In genomic region chr2:47868611-47869352, GRCh38 we compare ENCODE assay signal across 18 cellular contexts. TPM values are rescaled to one million over a fixed set of nuclear protein-coding genes. Genes with fewer than 3 reads are reported as not detected.
A peak's percentile ranks its signal among the peaks of the same experiment; 100 is the strongest.
DNase-seq lines count a peak whose midpoint lies in the region; ATAC-seq and TF ChIP-seq lines count a peak whose summit lies in the region.
"Had no signal": no experiment of that assay in that cellular context is flagged by ENCODE, and none has a peak within 500 bp of the region (broad histone marks: within the 10 kb centered on the region; RNA-seq: fewer than 3 reads in every experiment).

No MANE protein-coding gene starts in this region.

- peak overlapping the region; percentile 13 for H3K27ac Mint-ChIP-seq in activated B cell treated with CpG ODN at 0.5 μM for 24 hours
- H3K27ac Mint-ChIP-seq in memory B cell, result peak overlapping the region; percentile 90

- H3K9me3 Mint-ChIP-seq in activated B cell treated with CpG ODN at 0.5 μM for 24 hours (no peaks in the 10 kb centered on the region), memory B cell (no peaks in the 10 kb centered on the region)
- H3K9me3 Mint-ChIP-seq: effector memory CD8-positive, alpha-beta T cell; neural crest cell had no signal

- no peaks in the 10 kb centered on the region for H3K36me3 ChIP-seq in breast epithelium
- H3K36me3 ChIP-seq in mammary epithelial cell (ENCODE audit: insufficient read depth, low read length), result peaks cover 3% of the 10 kb centered on the region
- peaks cover 17% of the 10 kb centered on the region for H3K36me3 ChIP-seq in SJCRH30

- no TSS peak for BruUV-seq in mammary epithelial cell (replicated peaks; lab: Mats Ljungman, UMichigan)

- H3K4me3 Mint-ChIP-seq in activated B cell treated with CpG ODN at 0.5 μM for 24 hours (no peak overlapping the region), memory B cell (no peak overlapping the region)
- H3K4me3 Mint-ChIP-seq: neural crest cell had no signal

- dilution Hi-C loops in mammary epithelial cell (cut with HindIII; ENCODE audit: low sequenced_read_pairs), result no loop called here

- H3K4me1 ChIP-seq in breast epithelium (peaks cover 3 to 5% of the 10 kb centered on the region in 2 donors), mammary epithelial cell (ENCODE audit: insufficient read depth, low read length) (peaks cover 11% of the 10 kb centered on the region), SJCRH30 (peaks cover 6% of the 10 kb centered on the region; the same call in 1 of the 2 replicates)

- H4K20me1 ChIP-seq in mammary epithelial cell (ENCODE audit: insufficient read depth, low read length), result no peaks in the 10 kb centered on the region

- H3K4me1 Mint-ChIP-seq in activated B cell treated with CpG ODN at 0.5 μM for 24 hours (peaks cover 83% of the 10 kb centered on the region), memory B cell (peaks cover 50% of the 10 kb centered on the region)

- ATAC-seq in activated B cell treated with CpG ODN at 0.5 μM for 24 hours (ENCODE audit: low read depth) (no peak), memory B cell (ENCODE audit: low read depth) (no peak)
- ATAC-seq: effector memory CD8-positive, alpha-beta T cell; stimulated activated naive CD8-positive, alpha-beta T cell treated with anti-CD3 and anti-CD28 coated beads, Interleukin-15, Interleukin-2, amounts not matched to agents 100 U/mL and 50 U/mL, for 24 hours; upper lobe of right lung had no signal

- H3K36me3 Mint-ChIP-seq in activated B cell treated with CpG ODN at 0.5 μM for 24 hours (ENCODE audit: low read depth) (peaks cover 51% of the 10 kb centered on the region), memory B cell (peaks cover 18% of the 10 kb centered on the region)

- no peak overlapping the region for H3K4me2 ChIP-seq in mammary epithelial cell (ENCODE audit: insufficient read depth, low read depth, low read length)

- H3K4me3 ChIP-seq in breast epithelium (no peak overlapping the region), mammary epithelial cell (replicated peaks in 1 of 3; ENCODE audit: insufficient read depth in 1 of 3, low read depth in 2 of 3, low read length in 3 of 3) (no peak overlapping the region), SJCRH30 (no peak overlapping the region)
- H3K4me3 ChIP-seq: heart right ventricle, MG63, upper lobe of right lung had no signal

- POLR2A ChIA-PET in activated B cell treated with CpG ODN at 0.5 μM for 24 hours (lab: Charles Lee), result interaction anchor here (0.6 kb wide), 1 partner anchor 38 kb away, joined by 3 read pairs; no protein-coding TSS in a partner anchor

- WGBS in mammary epithelial cell (ENCODE audit: low coverage, missing lambda C conversion rate), result 97% methylated on average over 7 of the region's 7 CpGs

- TF ChIP-seq CTCF in breast epithelium (IDR thresholded peaks at IDR 0.05), result no peak
- TF ChIP-seq CTCF in mammary epithelial cell (conservative IDR thresholded peaks at IDR 0.05 in 1 of 2, IDR thresholded peaks at IDR 0.05 in 1 of 2; ENCODE audit: extremely low read depth in 1 of 2, insufficient read depth in 1 of 2, low read depth in 1 of 2, low read length in 2 of 2), result no peak
- no peak for TF ChIP-seq CTCF in activated B cell treated with CpG ODN at 0.5 μM for 24 hours (IDR thresholded peaks at IDR 0.05)

- CTCF ChIA-PET in mammary epithelial cell (lab: Charles Lee; ENCODE audit: low non-redundant PET), result no interaction called here
- CTCF ChIA-PET in activated B cell treated with CpG ODN at 0.5 μM for 24 hours (lab: Charles Lee), result interaction anchor here (1.5 kb wide), 1 partner anchor 238 kb away, joined by 3 read pairs; no protein-coding TSS in a partner anchor

- intact Hi-C loops in breast epithelium (cut with DNase I; ENCODE audit: low total_unique reads) (no loop called here), mammary epithelial cell (cut with micrococcal nuclease) (loop anchor here (5.0 kb wide), 1 partner anchor 34 kb away; no protein-coding TSS in a partner anchor), activated B cell treated with CpG ODN at 0.5 μM for 24 hours (cut with micrococcal nuclease) (no loop called here)

- no peak overlapping the region for H2AFZ ChIP-seq in mammary epithelial cell (ENCODE audit: low read depth, low read length)

- DNase-seq in breast epithelium (ENCODE audit: low spot score in 2 of 2) (no peak), mammary epithelial cell (no peak), activated B cell treated with CpG ODN at 0.5 μM for 24 hours (no peak), memory B cell (ENCODE audit: low spot score in 2 of 2) (no peak), substantia nigra (lab: John Stamatoyannopoulos, UW) (peak in 1 of 49 donors; percentile 13), SJCRH30 (no peak), NCI-H774 (lab: John Stamatoyannopoulos, UW) (no peak)
- DNase-seq in activated effector memory CD4-positive, alpha-beta T cell treated with anti-CD3 and anti-CD28 coated beads, Interleukin-2, amount 50 U/mL, for 16 hours, result no peak
- DNase-seq: ACHN; effector memory CD8-positive, alpha-beta T cell; GOT3; heart right ventricle; MG63; NCI-H1694 treated with DMSO at 0.1 percent for 48 hours; NCI-H226; stimulated activated naive CD8-positive, alpha-beta T cell treated with anti-CD3 and anti-CD28 coated beads, Interleukin-15, Interleukin-2, amounts not matched to agents 100 U/mL and 50 U/mL, for 24 hours; upper lobe of right lung had no signal

- H3K9ac ChIP-seq in mammary epithelial cell (ENCODE audit: insufficient read depth, low read length), result no peak overlapping the region

- no peaks in the 10 kb centered on the region for H3K27me3 Mint-ChIP-seq in activated B cell treated with CpG ODN at 0.5 μM for 24 hours
- no peaks in the 10 kb centered on the region for H3K27me3 Mint-ChIP-seq in memory B cell
- H3K27me3 Mint-ChIP-seq: effector memory CD8-positive, alpha-beta T cell had no signal

- H3K27ac ChIP-seq in breast epithelium (peak overlapping the region; percentile 23 to 26), mammary epithelial cell (ENCODE audit: insufficient read depth, low read depth, low read length) (no peak overlapping the region), substantia nigra (ENCODE audit: low read depth, low read length, poor library complexity, severe bottlenecking) (peak overlapping the region; percentile 59), SJCRH30 (no peak overlapping the region)
- H3K27ac ChIP-seq: upper lobe of right lung had no signal

- in situ Hi-C loops in mammary epithelial cell (cut with MboI; ENCODE audit: low sequenced_read_pairs in 2 of 2), result loop anchor here in 1 of 2 donors (25.0 kb wide), 1 partner anchor 594 kb away; no protein-coding TSS in a partner anchor

- peaks cover 99% of the 10 kb centered on the region for H3K79me2 ChIP-seq in mammary epithelial cell (ENCODE audit: insufficient read depth, low read length)

- H3K27me3 ChIP-seq in breast epithelium (no peaks in the 10 kb centered on the region), mammary epithelial cell (ENCODE audit: insufficient read depth, low read length) (no peaks in the 10 kb centered on the region), SJCRH30 (no peaks in the 10 kb centered on the region)
- H3K27me3 ChIP-seq: heart right ventricle, MG63, upper lobe of right lung had no signal

- H3K9me3 ChIP-seq in breast epithelium (no peaks in the 10 kb centered on the region), mammary epithelial cell (replicated peaks; ENCODE audit: insufficient read depth, low read length) (no peaks in the 10 kb centered on the region), SJCRH30 (replicated peaks) (no peaks in the 10 kb centered on the region)
- H3K9me3 ChIP-seq: heart right ventricle, MG63, upper lobe of right lung had no signal

- TF ChIP-seq POLR2A in breast epithelium (IDR thresholded peaks at IDR 0.05), result no peak

RNA-seq across cellular contexts. Expression of gene FBXO11, which starts 37.5 kb away (rescaled TPM):
- 10 to 100 TPM; 59.3 to 71.7 (median 63.8) TPM for total RNA-seq in breast epithelium
- total RNA-seq in mammary epithelial cell, result 10 to 100 TPM; 35.0 to 65.5 TPM
- 17.6 TPM for polyA plus RNA-seq in mammary epithelial cell
- 152 TPM for polyA minus RNA-seq in mammary epithelial cell
- total RNA-seq in activated B cell treated with CpG ODN at 0.5 μM for 24 hours, result 77.8 and 89.1 TPM in 2 replicates
- total RNA-seq in SJCRH30 (2014; rRNA removed; shearing (Covaris generic)), result 43.0 and 48.2 TPM in 2 replicates

Comparison
In these comparisons a context has a peak if more than half of its experiments do, and no peak if none do; other contexts are left out.
1. H3K27ac ChIP-seq: peak in breast epithelium (2 of 2) and substantia nigra (single experiment); none in mammary epithelial cell (single experiment) and SJCRH30 (single experiment).